9 cellular contexts compared by ENCODE assay signal in genomic region chr3:27713435-27713880, GRCh38. TPM values are rescaled to one million over a fixed set of nuclear protein-coding genes. Genes with fewer than 3 reads are reported as not detected.
DNase-seq lines count a peak whose midpoint lies in the region; ATAC-seq and TF ChIP-seq lines count a peak whose summit lies in the region.
"Had no signal": no experiment of that assay in that cellular context is flagged by ENCODE, and none has a peak within 500 bp of the region (broad histone marks: within the 10 kb centered on the region; RNA-seq: fewer than 3 reads in every experiment).

No MANE protein-coding gene starts in this region.

- intact Hi-C loops in adrenal gland (cut with DNase I): loop anchor here (5.0 kb wide), 2 partner anchors 614 to 619 kb away; no protein-coding TSS in a partner anchor
- intact Hi-C loops in spleen (cut with DNase I; ENCODE audit: low total_unique reads): loop anchor here (5.0 kb wide), 1 partner anchor 619 kb away; no protein-coding TSS in a partner anchor

- H3K27me3 ChIP-seq in GM23338 (ENCODE audit: insufficient read depth) (peaks cover 99% of the 10 kb centered on the region), adrenal gland (peaks cover 39% of the 10 kb centered on the region), spleen (replicated peaks in 1 of 7) (peaks cover 0 to 80% (median 52%) of the 10 kb centered on the region in 7 donors)

- H3K9me3 Mint-ChIP-seq in GM23338: peaks cover 6% of the 10 kb centered on the region; the same call in 1 of the 3 replicates
- H3K9me3 Mint-ChIP-seq in immature natural killer cell: no peaks in the 10 kb centered on the region

- H2AFZ ChIP-seq in GM23338: peak overlapping the region; percentile 73; the same call in 1 of the 2 replicates

- H4K20me1 ChIP-seq in GM23338 (replicated peaks; ENCODE audit: insufficient read depth): peaks cover 13% of the 10 kb centered on the region; the same call in 1 of the 2 replicates

- H3K36me3 ChIP-seq in GM23338 (ENCODE audit: insufficient read depth): no peaks in the 10 kb centered on the region
- no peaks in the 10 kb centered on the region for H3K36me3 ChIP-seq in adrenal gland (replicated peaks in 1 of 2)
- no peaks in the 10 kb centered on the region for H3K36me3 ChIP-seq in spleen

- H3K27ac Mint-ChIP-seq in GM23338 (no peak overlapping the region), immature natural killer cell (peak overlapping the region; percentile 90 to 98 (median 97))

- H3K4me3 Mint-ChIP-seq in GM23338 (peak overlapping the region; percentile 81), immature natural killer cell (peak overlapping the region; percentile 97 to 100 (median 99))

- H3K36me3 Mint-ChIP-seq in GM23338 (ENCODE audit: low read depth) (no peaks in the 10 kb centered on the region), immature natural killer cell (peaks cover 30 to 33% (median 33%) of the 10 kb centered on the region in 3 donors)

- H3K4me1 ChIP-seq in GM23338 (ENCODE audit: insufficient read depth) (peaks cover 54% of the 10 kb centered on the region), adrenal gland (replicated peaks in 1 of 2) (peaks cover 12% of the 10 kb centered on the region in 2 donors), spleen (peaks cover 12 to 49% (median 30%) of the 10 kb centered on the region in 6 donors)

- TF ChIP-seq POLR2A in adrenal gland (IDR thresholded peaks at IDR 0.05): no peak
- TF ChIP-seq POLR2A in spleen (IDR thresholded peaks at IDR 0.05): no peak

- H3K4me3 ChIP-seq in GM23338: peak overlapping the region; percentile 68
- peak overlapping the region in 3 of 4 donors; percentile 28 to 59 (median 28) for H3K4me3 ChIP-seq in adrenal gland
- peak overlapping the region; percentile 43 to 72 (median 54) for H3K4me3 ChIP-seq in spleen

- H3K4me1 Mint-ChIP-seq in GM23338: peaks cover 55% of the 10 kb centered on the region
- peaks cover 56 to 75% of the 10 kb centered on the region in 2 donors for H3K4me1 Mint-ChIP-seq in immature natural killer cell

- 2 to 8% (median 5%) methylated on average over 19 of the region's 19 CpGs for WGBS in adrenal gland, 4 donors
- 2 to 4% (median 3%) methylated on average over 19 of the region's 19 CpGs for WGBS in spleen, 5 donors

- H3K79me2 ChIP-seq in GM23338 (replicated peaks; ENCODE audit: insufficient read depth): no peaks in the 10 kb centered on the region

- peak overlapping the region; percentile 90 for H3K4me2 ChIP-seq in GM23338

- no peak for TF ChIP-seq CTCF in GM23338 (conservative IDR thresholded peaks at IDR 0.05; ENCODE audit: low read depth in 2 of 2)
- TF ChIP-seq CTCF in adrenal gland (IDR thresholded peaks at IDR 0.05): no peak
- no peak for TF ChIP-seq CTCF in spleen (IDR thresholded peaks at IDR 0.05 in 8 of 11, conservative IDR thresholded peaks at IDR 0.05 in 3 of 11)

- H3K9me2 ChIP-seq in GM23338 (ENCODE audit: insufficient read depth): no peaks in the 10 kb centered on the region

- no peaks in the 10 kb centered on the region for H3K9me3 ChIP-seq in adrenal gland (replicated peaks in 1 of 3)
- no peaks in the 10 kb centered on the region for H3K9me3 ChIP-seq in spleen

- H3K27me3 Mint-ChIP-seq in GM23338 (ENCODE audit: insufficient read depth, low read depth, poor library complexity) (peaks cover 70% of the 10 kb centered on the region), immature natural killer cell (ENCODE audit: low read depth in 3 of 3) (peaks cover 9 to 31% (median 21%) of the 10 kb centered on the region in 3 donors)

- H3F3A ChIP-seq in GM23338 (replicated peaks; ENCODE audit: low read depth): peaks cover 40% of the 10 kb centered on the region

- no peak overlapping the region for H3K27ac ChIP-seq in GM23338 (ENCODE audit: low read depth)
- H3K27ac ChIP-seq in adrenal gland: no peak overlapping the region
- peak overlapping the region in 7 of 8 donors; percentile 58 to 81 (median 70) for H3K27ac ChIP-seq in spleen

- DNase-seq in GM23338 (ENCODE audit: low spot score) (peak; percentile 67), adrenal gland (no peak), immature natural killer cell (peak in 1 of 3 donors; percentile 24), spleen (peak; percentile 67), LoVo (ENCODE audit: low spot score) (no peak), inferior parietal cortex (ENCODE audit: extremely low spot score) (no peak), NCI-H526 treated with DMSO at 0.1 percent for 48 hours (lab: John Stamatoyannopoulos, UW) (no peak)

- ATAC-seq in GM23338 (peak; percentile 8; the same call in 2 of the 3 replicates), HG02798 (IDR thresholded peaks at IDR 0.05; ENCODE audit: poor library complexity, unreplicated experiment) (no peak)

TF ChIP-seq in GM23338, 12 proteins besides CTCF, POLR2A, EP300 and RAD21 (continues in another document):
- TF ChIP-seq STAT1 (IDR thresholded peaks at IDR 0.05; ENCODE audit: unreplicated experiment) (no peak), POLR2AphosphoS5 (IDR thresholded peaks at IDR 0.05; ENCODE audit: low read depth) (no peak), REST (IDR thresholded peaks at IDR 0.05; ENCODE audit: unreplicated experiment) (no peak)

RNA-seq across cellular contexts. Expression of gene EOMES, which starts 8.7 kb away (rescaled TPM):
- 0.10 TPM in 1 of 2 replicates, not detected in the other for total RNA-seq in GM23338 (2014; rRNA removed; shearing (Covaris generic))
- 0.10 TPM in 2 replicates for polyA plus RNA-seq in GM23338 (2016; fragmentation: Nextera tagmentation; extraction: Ambion mirVana)
- 1 to 10 TPM in 1 of 8 donors, under 1 TPM in 7; 0.21 to 1.2 (median 0.45) TPM for total RNA-seq in adrenal gland
- polyA plus RNA-seq in adrenal gland: under 1 TPM; 0.10 to 0.55 (median 0.16) TPM
- polyA plus RNA-seq in immature natural killer cell: 100 to 1,000 TPM in 2 of 3 donors, 10 to 100 TPM in 1; 96.5 to 189 (median 158) TPM
- total RNA-seq in spleen: 10 to 100 TPM in 6 of 7 donors, 1 to 10 TPM in 1; 7.7 to 17.2 (median 14.6) TPM
- 1 to 10 TPM; 1.1 to 2.3 (median 1.3) TPM for polyA plus RNA-seq in spleen
- total RNA-seq: glomerular endothelial cell had no signal

Comparison
In these comparisons a context has a peak if more than half of its experiments do, and no peak if none do; other contexts are left out.
1. DNase-seq: peak in GM23338 (single experiment) and spleen (single experiment); none in adrenal gland (0 of 7), LoVo (single experiment), inferior parietal cortex (single experiment) and NCI-H526 treated with DMSO at 0.1 percent for 48 hours (single experiment).
2. H3K27ac ChIP-seq: peak in spleen (7 of 8); none in GM23338 (single experiment) and adrenal gland (0 of 5).
3. RNA of gene EOMES, which starts 8.7 kb away (polyA plus RNA-seq): 96.5 to 189 TPM in immature natural killer cell; 1.1 to 2.3 TPM in spleen, 0.10 to 0.55 TPM in adrenal gland and 0.10 TPM in GM23338; every median in the first group is over 10 times any median in the second.
4. Peak in every context shown above with its lines, with median percentiles within 50 percentile points of each other: H3K4me3 ChIP-seq.